Comparison of ENCODE assay signal across 30 cellular contexts in the genomic region with DNA sequence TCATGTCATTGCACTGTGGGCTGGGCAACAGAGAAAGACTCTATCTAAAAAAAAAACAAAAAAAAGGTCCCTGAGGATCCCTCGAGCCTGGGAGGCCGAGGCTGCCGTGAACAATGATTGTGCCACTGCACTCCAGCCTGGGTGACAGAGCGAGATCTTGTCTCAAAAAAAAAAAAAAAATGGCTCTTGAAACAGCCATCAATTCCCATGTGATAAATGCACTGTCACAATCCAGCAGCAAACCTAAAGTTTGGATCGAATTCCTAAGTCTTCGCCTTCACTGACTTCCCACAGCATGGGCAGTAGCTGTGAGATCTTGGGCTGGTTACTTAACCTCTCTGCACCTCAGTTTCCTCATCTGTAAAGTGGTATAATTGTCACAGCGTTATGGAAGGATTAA.
"Had no signal": no experiment of that assay in that cellular context is flagged by ENCODE, and none has a peak within 500 bp of the region (broad histone marks: within the 10 kb centered on the region; RNA-seq: fewer than 3 reads in every experiment).

No MANE protein-coding gene starts in this region.

- FAIRE-seq: bronchial epithelial cell, TTC549 had no signal

- H3K4me3 ChIP-seq: ascending aorta, cardiac muscle cell had no signal

- H3K27ac ChIP-seq: ascending aorta, cardiac muscle cell, VCaP had no signal

- DNase-seq: activated B cell treated with CpG ODN at 0.5 μM for 24 hours; activated CD4-positive, alpha-beta memory T cell treated with anti-CD3 and anti-CD28 coated beads for 36 hours; activated CD4-positive, alpha-beta T cell treated with anti-CD3 and anti-CD28 coated beads for 4 hours; activated CD4-positive, alpha-beta T cell treated with anti-CD3 and anti-CD28 coated beads, Interleukin-2, amount 10 ng/mL, durations not matched to agents 24 days and 14 days; activated CD4-positive, alpha-beta T cell treated with anti-CD3 and anti-CD28 coated beads, Interleukin-2, amount 50 U/mL, for 1 hour; activated CD4-positive, alpha-beta T cell treated with anti-CD3 and anti-CD28 coated beads, Interleukin-2, amount 50 U/mL, for 4 hours; activated CD4-positive, CD25-positive, alpha-beta regulatory T cell treated with anti-CD3 and anti-CD28 coated beads, Interleukin-2, amount 50 U/mL, for 72 hours; activated CD8-positive, alpha-beta memory T cell treated with anti-CD3 and anti-CD28 coated beads, Interleukin-2, amount 50 U/mL, for 4 hours; activated CD8-positive, alpha-beta T cell treated with anti-CD3 and anti-CD28 coated beads for 36 hours; activated gamma-delta T cell; activated naive CD4-positive, alpha-beta T cell treated with anti-CD3 and anti-CD28 coated beads, Interleukin-2, amount 10 ng/mL, durations not matched to agents 7 days and 5 days; activated naive CD4-positive, alpha-beta T cell treated with Interleukin-2 at 50 U/mL for 16 hours; activated naive CD8-positive, alpha-beta T cell treated with anti-CD3 and anti-CD28 coated beads, Interleukin-2, amount 10 ng/mL, durations not matched to agents 7 days and 5 days; activated naive CD8-positive, alpha-beta T cell treated with anti-CD3 and anti-CD28 coated beads, Interleukin-2, amount 50 U/mL, for 24 hours; activated T-cell treated with anti-CD3 and anti-CD28 coated beads for 4 hours; activated T-cell treated with anti-CD3 and anti-CD28 coated beads, Interleukin-2, amount 50 U/mL, for 1 hour; activated T-cell treated with anti-CD3 and anti-CD28 coated beads, Interleukin-2, amount 50 U/mL, for 4 hours; activated T-cell treated with anti-CD3 and anti-CD28 coated beads, Interleukin-2, amount 50 U/mL, for 72 hours; amygdala; anterior cingulate cortex; caudate nucleus; cerebellar nuclear complex; T-helper 1 cell; T-helper 2 cell; T-helper 9 cell had no signal

- H3K4me1 ChIP-seq: ascending aorta had no signal

- H3K36me3 ChIP-seq: ascending aorta, cardiac muscle cell had no signal

- H3K9me3 ChIP-seq: ascending aorta had no signal

- H3K27me3 ChIP-seq: ascending aorta, cardiac muscle cell had no signal
